Comparison of ENCODE assay signal across 10 cellular contexts in the genomic region with DNA sequence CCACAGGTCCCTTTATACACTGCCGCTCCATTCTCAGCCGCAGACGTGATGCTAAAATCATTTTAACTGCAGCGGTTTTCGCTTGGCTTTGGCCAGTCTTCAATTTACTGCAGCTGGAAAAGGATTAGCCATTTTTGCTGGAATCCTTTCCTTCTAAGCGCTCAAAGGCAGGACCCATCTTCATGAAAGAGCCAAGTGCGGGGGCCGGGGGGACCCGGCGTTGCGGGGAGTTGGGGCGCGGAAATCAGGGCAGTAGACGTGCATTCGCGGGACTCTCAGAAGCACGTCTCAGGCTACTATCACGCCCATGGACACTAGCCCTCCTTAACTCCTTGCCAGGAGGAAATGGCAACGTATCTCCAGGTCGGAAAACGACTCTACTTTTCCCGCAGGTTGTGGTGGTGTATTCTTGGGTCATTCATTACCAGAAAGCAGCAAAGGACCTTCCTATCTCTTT. TPM values are rescaled to one million over a fixed set of nuclear protein-coding genes. Genes with fewer than 3 reads are reported as not detected.
DNase-seq lines count a peak whose midpoint lies in the region; ATAC-seq and TF ChIP-seq lines count a peak whose summit lies in the region.
"Had no signal": no experiment of that assay in that cellular context is flagged by ENCODE, and none has a peak within 500 bp of the region (broad histone marks: within the 10 kb centered on the region; RNA-seq: fewer than 3 reads in every experiment).

No MANE protein-coding gene starts in this region.

- H3K27ac ChIP-seq in testis, result no peak overlapping the region

- H3K4me3 ChIP-seq in kidney epithelial cell (ENCODE audit: low read depth, low read length) (peak overlapping the region; percentile 40), testis (peak overlapping the region; percentile 0 to 49)

- H3K36me3 ChIP-seq in kidney epithelial cell (ENCODE audit: control insufficient read depth, insufficient read depth, low read length) (no peaks in the 10 kb centered on the region), testis (ENCODE audit: low read depth, missing control alignments) (no peaks in the 10 kb centered on the region)

- H3K9me3 ChIP-seq in testis, result no peaks in the 10 kb centered on the region

- peak in 2 of 3 experiments; percentile 48 to 66 for DNase-seq in NCI-H1417 (lab: John Stamatoyannopoulos, UW)
- no peak for DNase-seq in NCI-H1417 treated with DMSO at 0.1 percent for 48 hours (lab: John Stamatoyannopoulos, UW)
- peak in 31 of 58 donors; percentile 5 to 73 (median 31) for DNase-seq in anterior cingulate cortex (lab: John Stamatoyannopoulos, UW)
- DNase-seq in kidney epithelial cell (ENCODE audit: low read depth), result no peak
- no peak for DNase-seq in testis
- DNase-seq in kidney glomerular epithelial cell (lab: John Stamatoyannopoulos, UW), result no peak

- intact Hi-C loops in testis (cut with DNase I; ENCODE audit: low total_unique reads), result no loop called here

- peaks cover 6% of the 10 kb centered on the region for H3K4me1 ChIP-seq in testis

- WGBS in testis, 2 donors, result 1% methylated on average over 15 to 22 of the region's 22 CpGs

- H3K27me3 ChIP-seq in kidney epithelial cell (ENCODE audit: control insufficient read depth, insufficient read depth, low read length) (peaks cover 30% of the 10 kb centered on the region), testis (no peaks in the 10 kb centered on the region)

- TF ChIP-seq CTCF in kidney epithelial cell (IDR thresholded peaks at IDR 0.05; ENCODE audit: insufficient read depth, low read length, poor library complexity, severe bottlenecking) (no peak), testis (IDR thresholded peaks at IDR 0.05) (no peak)

- no peak for TF ChIP-seq POLR2A in testis (IDR thresholded peaks at IDR 0.05)

- no peak for ATAC-seq in HG02763 (IDR thresholded peaks at IDR 0.05; ENCODE audit: unreplicated experiment)
- no peak for ATAC-seq in GM21723 (IDR thresholded peaks at IDR 0.05; ENCODE audit: unreplicated experiment)
- ATAC-seq: natural killer cell treated with Interleukin-12 subunit alpha and Interleukin-12 subunit beta and Interleukin-15 and Interleukin-18, amount 100 ng/mL, for 72 hours had no signal

RNA-seq across cellular contexts. Expression of gene PCDH10, which starts 1.7 kb away (rescaled TPM):
- total RNA-seq in kidney epithelial cell (0.62 and 2.0 TPM in 2 replicates), testis (1 to 10 TPM; 3.3 to 7.2 TPM)
- 5.2 TPM for polyA plus RNA-seq in testis (ENCODE audit: insufficient read depth, low read depth, low replicate concordance)
- total RNA-seq: natural killer cell treated with Interleukin-12 subunit alpha and Interleukin-12 subunit beta and Interleukin-15 and Interleukin-18, amount 100 ng/mL, for 72 hours; T-helper 2 cell treated with Interferon-gamma antibody and Interleukin-4, amounts not matched to agents 100 ng/mL and 5 ng/mL, for 36 hours had no signal

Comparison
In these comparisons a context has a peak if more than half of its experiments do, and no peak if none do; other contexts are left out.
1. DNase-seq: peak in NCI-H1417 (2 of 3) and anterior cingulate cortex (31 of 58); none in NCI-H1417 treated with DMSO at 0.1 percent for 48 hours (single experiment), kidney epithelial cell (single experiment), testis (single experiment) and kidney glomerular epithelial cell (single experiment).